Comparison of ENCODE assay signal across 1 cellular context in the genomic region with DNA sequence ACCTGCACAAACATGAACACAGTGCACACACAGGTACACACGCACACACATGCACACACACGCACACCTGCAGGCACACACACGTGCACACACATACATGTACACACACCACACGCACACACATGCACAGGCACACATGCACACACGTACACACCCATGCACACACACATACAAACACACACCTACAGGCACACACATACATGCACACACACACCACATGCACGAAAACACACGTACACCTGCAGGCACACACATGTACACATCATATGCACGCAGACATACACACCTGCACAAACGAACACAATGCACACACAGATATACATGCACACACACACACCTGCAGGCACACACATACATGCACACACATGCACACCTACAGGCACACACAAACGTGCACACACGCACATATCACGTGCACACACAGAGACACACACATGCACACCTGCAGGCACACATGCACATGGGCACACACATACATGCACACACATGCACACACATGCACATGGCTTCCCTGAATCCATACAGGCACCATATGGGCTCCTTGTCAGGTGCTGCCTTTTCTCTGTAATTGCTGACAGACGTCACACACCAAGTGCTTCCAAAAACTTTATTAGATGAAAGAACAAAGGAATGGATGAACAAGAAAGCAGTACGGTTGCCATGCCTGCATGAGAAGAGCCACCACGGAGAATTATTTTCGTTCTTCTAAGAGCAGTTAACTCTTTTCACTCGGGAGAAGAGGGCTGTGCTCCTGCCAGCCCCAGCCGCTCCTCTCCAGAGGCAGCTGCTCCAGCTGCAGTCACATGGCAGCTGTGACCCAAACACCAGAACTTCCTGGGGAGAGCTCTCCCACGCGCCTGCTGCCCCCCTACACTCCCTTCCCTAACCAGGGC.
TF ChIP-seq lines count a peak whose summit lies in the region.

No MANE protein-coding gene starts in this region.

TF ChIP-seq in IMR-90, 13 proteins besides CTCF, POLR2A, EP300 and RAD21 (continued from another document):
- TF ChIP-seq RCOR1 (IDR thresholded peaks at IDR 0.05; ENCODE audit: insufficient replicate concordance, low read length) = no peak
- TF ChIP-seq, protein P1, sequence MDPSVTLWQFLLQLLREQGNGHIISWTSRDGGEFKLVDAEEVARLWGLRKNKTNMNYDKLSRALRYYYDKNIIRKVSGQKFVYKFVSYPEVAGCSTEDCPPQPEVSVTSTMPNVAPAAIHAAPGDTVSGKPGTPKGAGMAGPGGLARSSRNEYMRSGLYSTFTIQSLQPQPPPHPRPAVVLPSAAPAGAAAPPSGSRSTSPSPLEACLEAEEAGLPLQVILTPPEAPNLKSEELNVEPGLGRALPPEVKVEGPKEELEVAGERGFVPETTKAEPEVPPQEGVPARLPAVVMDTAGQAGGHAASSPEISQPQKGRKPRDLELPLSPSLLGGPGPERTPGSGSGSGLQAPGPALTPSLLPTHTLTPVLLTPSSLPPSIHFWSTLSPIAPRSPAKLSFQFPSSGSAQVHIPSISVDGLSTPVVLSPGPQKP (IDR thresholded peaks at IDR 0.05; ENCODE audit: borderline replicate concordance, low read depth, low read length) = no peak
